12 cellular contexts compared by ENCODE assay signal in genomic region chr13:40776232-40776631, GRCh38. TPM values are rescaled to one million over a fixed set of nuclear protein-coding genes. Genes with fewer than 3 reads are reported as not detected.
DNase-seq lines count a peak whose midpoint lies in the region; ATAC-seq, FAIRE-seq and TF ChIP-seq lines count a peak whose summit lies in the region.
"Had no signal": no experiment of that assay in that cellular context is flagged by ENCODE, and none has a peak within 500 bp of the region (broad histone marks: within the 10 kb centered on the region; RNA-seq: fewer than 3 reads in every experiment).

No MANE protein-coding gene starts in this region.

- H3K9ac ChIP-seq in OCI-LY1 (ENCODE audit: low read length): no peak overlapping the region; the same call in 1 of the 2 replicates

- H3K36me3 ChIP-seq in OCI-LY1 (ENCODE audit: insufficient read depth, low read length) (no peaks in the 10 kb centered on the region), spleen (no peaks in the 10 kb centered on the region)
- H3K36me3 ChIP-seq: cardiac muscle cell had no signal

- 54 to 71% (median 69%) methylated on average over 7 of the region's 7 CpGs for WGBS in spleen, 5 donors

- peak overlapping the region; percentile 88 for H3K27ac ChIP-seq in OCI-LY1 (ENCODE audit: low read depth, low read length, poor library complexity, severe bottlenecking)
- H3K27ac ChIP-seq in spleen: peak overlapping the region in 7 of 8 donors; percentile 68 to 88 (median 81)
- H3K27ac ChIP-seq: A549, cardiac muscle cell had no signal

- no peaks in the 10 kb centered on the region for H3K27me3 ChIP-seq in OCI-LY1 (ENCODE audit: insufficient read depth, low read length)
- H3K27me3 ChIP-seq in spleen (replicated peaks in 1 of 7): no peaks in the 10 kb centered on the region
- H3K27me3 ChIP-seq: cardiac muscle cell had no signal

- H3K79me2 ChIP-seq in OCI-LY1 (ENCODE audit: insufficient read depth, low read length): no peaks in the 10 kb centered on the region

- TF ChIP-seq CTCF in OCI-LY1 (IDR thresholded peaks at IDR 0.05; ENCODE audit: low read length): no peak
- no peak for TF ChIP-seq CTCF in spleen (IDR thresholded peaks at IDR 0.05 in 8 of 11, conservative IDR thresholded peaks at IDR 0.05 in 3 of 11)

- H3K36me3 Mint-ChIP-seq in activated CD4-positive, alpha-beta T cell treated with anti-CD3 and anti-CD28 coated beads, Interleukin-2, amount 10 ng/mL, durations not matched to agents 24 days and 14 days (ENCODE audit: low read depth): no peaks in the 10 kb centered on the region
- no peaks in the 10 kb centered on the region for H3K36me3 Mint-ChIP-seq in activated naive CD8-positive, alpha-beta T cell

- no peaks in the 10 kb centered on the region for H3K9me2 ChIP-seq in OCI-LY1 (ENCODE audit: low read depth, low read length)

- no peaks in the 10 kb centered on the region for H3F3A ChIP-seq in OCI-LY1 (ENCODE audit: insufficient read depth, low read length)

- peak; percentile 71 for DNase-seq in activated CD4-positive, alpha-beta T cell treated with anti-CD3 and anti-CD28 coated beads, Interleukin-2, amount 10 ng/mL, durations not matched to agents 24 days and 14 days
- DNase-seq in activated CD4-positive, alpha-beta T cell treated with anti-CD3 and anti-CD28 coated beads, Interleukin-2, amount 50 U/mL, for 4 hours: no peak
- peak; percentile 63 for DNase-seq in spleen
- DNase-seq in AG08395 (ENCODE audit: low spot score): no peak
- DNase-seq in H54 (ENCODE audit: insufficient read length, low spot score): no peak
- DNase-seq: NCI-H187 treated with DMSO at 0.1 percent for 48 hours, NCI-H69 had no signal

- peak overlapping the region; percentile 99 for H3K27ac Mint-ChIP-seq in activated CD4-positive, alpha-beta T cell treated with anti-CD3 and anti-CD28 coated beads, Interleukin-2, amount 10 ng/mL, durations not matched to agents 24 days and 14 days
- H3K27ac Mint-ChIP-seq in activated naive CD8-positive, alpha-beta T cell: peak overlapping the region; percentile 100

- H3K4me2 ChIP-seq in OCI-LY1 (ENCODE audit: low read length): peak overlapping the region; percentile 73; the same call in 1 of the 2 replicates

- no peak for FAIRE-seq in H54 (lab: Jason Lieb, UNC)
- FAIRE-seq: A549 had no signal

- H3K4me1 Mint-ChIP-seq in activated CD4-positive, alpha-beta T cell treated with anti-CD3 and anti-CD28 coated beads, Interleukin-2, amount 10 ng/mL, durations not matched to agents 24 days and 14 days: peaks cover 33% of the 10 kb centered on the region
- peaks cover 36% of the 10 kb centered on the region for H3K4me1 Mint-ChIP-seq in activated naive CD8-positive, alpha-beta T cell (ENCODE audit: low read depth)

- H3K27me3 Mint-ChIP-seq in activated CD4-positive, alpha-beta T cell treated with anti-CD3 and anti-CD28 coated beads, Interleukin-2, amount 10 ng/mL, durations not matched to agents 24 days and 14 days: no peaks in the 10 kb centered on the region
- no peaks in the 10 kb centered on the region for H3K27me3 Mint-ChIP-seq in activated naive CD8-positive, alpha-beta T cell

- TF ChIP-seq POLR2A in spleen (IDR thresholded peaks at IDR 0.05) (no peak), H54 (IDR thresholded peaks at IDR 0.05; ENCODE audit: low read depth, low read length) (no peak)

- H4K20me1 ChIP-seq in OCI-LY1 (ENCODE audit: insufficient read depth, low read length): no peaks in the 10 kb centered on the region

- no peak for ATAC-seq in GM19328 (IDR thresholded peaks at IDR 0.05; ENCODE audit: unreplicated experiment)

- H2AFZ ChIP-seq in OCI-LY1 (ENCODE audit: low read length): peak overlapping the region; percentile 51; the same call in 1 of the 2 replicates

- H3K9me3 ChIP-seq in OCI-LY1 (ENCODE audit: low read length): no peaks in the 10 kb centered on the region
- no peaks in the 10 kb centered on the region for H3K9me3 ChIP-seq in spleen
- H3K9me3 ChIP-seq: A549 had no signal

- peaks cover 47% of the 10 kb centered on the region for H3K4me1 ChIP-seq in OCI-LY1 (ENCODE audit: insufficient read depth, low read length, severe bottlenecking)
- peaks cover 4 to 35% (median 23%) of the 10 kb centered on the region in 6 donors for H3K4me1 ChIP-seq in spleen

- H3K9me3 Mint-ChIP-seq in activated CD4-positive, alpha-beta T cell treated with anti-CD3 and anti-CD28 coated beads, Interleukin-2, amount 10 ng/mL, durations not matched to agents 24 days and 14 days: no peaks in the 10 kb centered on the region
- H3K9me3 Mint-ChIP-seq in activated naive CD8-positive, alpha-beta T cell (ENCODE audit: low read depth): no peaks in the 10 kb centered on the region

- intact Hi-C loops in activated CD4-positive, alpha-beta T cell treated with anti-CD3 and anti-CD28 coated beads, Interleukin-2, amount 10 ng/mL, durations not matched to agents 24 days and 14 days (cut with micrococcal nuclease): loop anchor here (2.0 to 10.0 kb wide), 11 partner anchors 39 to 1737 kb away; partner anchors contain the start of genes KBTBD7, NHLRC3 and PROSER1
- intact Hi-C loops in spleen (cut with DNase I; ENCODE audit: low total_unique reads): loop anchor here (5.0 kb wide), 1 partner anchor 1094 kb away; no protein-coding TSS in a partner anchor

- peak overlapping the region; percentile 77 for H3K4me3 Mint-ChIP-seq in activated CD4-positive, alpha-beta T cell treated with anti-CD3 and anti-CD28 coated beads, Interleukin-2, amount 10 ng/mL, durations not matched to agents 24 days and 14 days
- H3K4me3 Mint-ChIP-seq in activated naive CD8-positive, alpha-beta T cell: peak overlapping the region; percentile 86

- H3K4me3 ChIP-seq in OCI-LY1 (ENCODE audit: low read depth, low read length, poor library complexity, severe bottlenecking) (peak overlapping the region; percentile 24), spleen (peak overlapping the region in 1 of 8 donors; percentile 61)
- H3K4me3 ChIP-seq: A549, cardiac muscle cell had no signal

RNA-seq across cellular contexts. Expression of gene MRPS31, which starts 5.2 kb away (rescaled TPM):
- 46.3 TPM in 2 replicates for total RNA-seq in activated CD4-positive, alpha-beta T cell treated with anti-CD3 and anti-CD28 coated beads, Interleukin-2, amount 10 ng/mL, durations not matched to agents 24 days and 14 days
- total RNA-seq in spleen: 10 to 100 TPM; 16.8 to 32.2 (median 25.1) TPM
- polyA plus RNA-seq in spleen: 10 to 100 TPM; 31.0 to 33.2 (median 32.5) TPM

RNA-seq across cellular contexts. Expression of gene SLC25A15, which starts 13.2 kb away (rescaled TPM):
- 22.8 and 24.2 TPM in 2 replicates for total RNA-seq in activated CD4-positive, alpha-beta T cell treated with anti-CD3 and anti-CD28 coated beads, Interleukin-2, amount 10 ng/mL, durations not matched to agents 24 days and 14 days
- total RNA-seq in spleen: 1 to 10 TPM; 2.9 to 6.2 (median 4.4) TPM
- polyA plus RNA-seq in spleen: 1 to 10 TPM in 2 of 3 donors, under 1 TPM in 1; 0.96 to 1.6 (median 1.2) TPM

Comparison
In these comparisons a context has a peak if more than half of its experiments do, and no peak if none do; other contexts are left out.
1. DNase-seq: peak in activated CD4-positive, alpha-beta T cell treated with anti-CD3 and anti-CD28 coated beads, Interleukin-2, amount 10 ng/mL, durations not matched to agents 24 days and 14 days (single experiment) and spleen (single experiment); none in activated CD4-positive, alpha-beta T cell treated with anti-CD3 and anti-CD28 coated beads, Interleukin-2, amount 50 U/mL, for 4 hours (0 of 2), AG08395 (single experiment) and H54 (single experiment).